ENCODE assay signal across 9 cellular contexts in genomic region chr1:176843352-176844297, GRCh38.
DNase-seq lines count a peak whose midpoint lies in the region; ATAC-seq and TF ChIP-seq lines count a peak whose summit lies in the region.
"Had no signal": no experiment of that assay in that cellular context is flagged by ENCODE, and none has a peak within 500 bp of the region (broad histone marks: within the 10 kb centered on the region; RNA-seq: fewer than 3 reads in every experiment).

No MANE protein-coding gene starts in this region.

- in situ Hi-C loops in brain microvascular endothelial cell (cut with HindIII; ENCODE audit: low pct_ligation_motif_present, low sequenced_read_pairs) = no loop called here

- no peaks in the 10 kb centered on the region for H3K27me3 ChIP-seq in brain microvascular endothelial cell (replicated peaks)

- H3K36me3 ChIP-seq in brain microvascular endothelial cell (replicated peaks) = no peaks in the 10 kb centered on the region

- DNase-seq in GM10266 (ENCODE audit: extremely low spot score) (peak; percentile 9), NCI-H187 treated with DMSO at 0.1 percent for 48 hours (lab: John Stamatoyannopoulos, UW) (peak; percentile 39), brain microvascular endothelial cell (no peak), kidney glomerular epithelial cell (lab: John Stamatoyannopoulos, UW) (peak; percentile 6)
- DNase-seq in activated CD4-positive, alpha-beta T cell treated with anti-CD3 and anti-CD28 coated beads, Interleukin-2, amount 50 U/mL, for 4 hours = no peak
- DNase-seq in activated CD8-positive, alpha-beta memory T cell treated with anti-CD3 and anti-CD28 coated beads, Interleukin-2, amount 50 U/mL, for 48 hours = no peak

- no peak overlapping the region for H3K27ac ChIP-seq in brain microvascular endothelial cell
- H3K27ac ChIP-seq: SK-N-MC had no signal

- ATAC-seq in GM21529 (IDR thresholded peaks at IDR 0.05; ENCODE audit: unreplicated experiment) (no peak), HG02852 (IDR thresholded peaks at IDR 0.05; ENCODE audit: unreplicated experiment) (no peak)

- H3K4me3 ChIP-seq in brain microvascular endothelial cell (ENCODE audit: low read depth, low read length) = no peak overlapping the region
- H3K4me3 ChIP-seq: SK-N-MC had no signal

- TF ChIP-seq CTCF in GM10266 (IDR thresholded peaks at IDR 0.05; ENCODE audit: control insufficient read depth, insufficient read depth, low read depth, missing control alignments) (peak; percentile 41), brain microvascular endothelial cell (IDR thresholded peaks at IDR 0.05; ENCODE audit: low read depth, low read length, missing control alignments) (peak; percentile 33)

Comparison
In these comparisons a context has a peak if more than half of its experiments do, and no peak if none do; other contexts are left out.
1. DNase-seq: peak in GM10266 (single experiment), NCI-H187 treated with DMSO at 0.1 percent for 48 hours (single experiment) and kidney glomerular epithelial cell (single experiment); none in brain microvascular endothelial cell (single experiment), activated CD4-positive, alpha-beta T cell treated with anti-CD3 and anti-CD28 coated beads, Interleukin-2, amount 50 U/mL, for 4 hours (0 of 2) and activated CD8-positive, alpha-beta memory T cell treated with anti-CD3 and anti-CD28 coated beads, Interleukin-2, amount 50 U/mL, for 48 hours (single experiment).